In genomic region chr1:151197863-151198253, GRCh38 we compare ENCODE assay signal across 8 cellular contexts. TPM values are rescaled to one million over a fixed set of nuclear protein-coding genes. Genes with fewer than 3 reads are reported as not detected.
DNase-seq lines count a peak whose midpoint lies in the region; ATAC-seq, FAIRE-seq and TF ChIP-seq lines count a peak whose summit lies in the region.

No MANE protein-coding gene starts in this region.

- peaks cover 4 to 9% (median 5%) of the 10 kb centered on the region in 3 donors for H3K27me3 Mint-ChIP-seq in CD14-positive monocyte (ENCODE audit: low read depth in 3 of 3)

- no peak for DNase-seq in CD14-positive monocyte (ENCODE audit: low spot score)
- no peak for DNase-seq in brain microvascular endothelial cell
- DNase-seq in posterior vena cava (ENCODE audit: low spot score): no peak
- no peak for DNase-seq in HTR-8/SVneo (ENCODE audit: insufficient read length, low spot score)

- peaks cover 45% of the 10 kb centered on the region for H3K79me2 ChIP-seq in KMS-11 (ENCODE audit: insufficient read depth, low read depth)

- peak overlapping the region; percentile 97 to 99 for H3K4me3 Mint-ChIP-seq in CD14-positive monocyte

- intact Hi-C loops in CD14-positive monocyte (cut with micrococcal nuclease) (loop anchor here (2.0 to 10.0 kb wide), 3 partner anchors 54 to 207 kb away; partner anchors contain the start of gene PSMD4 (in 2 of the 2)), posterior vena cava (cut with DNase I) (loop anchor here (5.0 kb wide), 1 partner anchor 54 kb away; the partner anchor contains the start of gene PSMD4 (in 2 of the 2))

- ATAC-seq in HG02610 (IDR thresholded peaks at IDR 0.05; ENCODE audit: unreplicated experiment) (no peak), HG03159 (IDR thresholded peaks at IDR 0.05; ENCODE audit: unreplicated experiment) (no peak)

- no peak overlapping the region for H3K9ac ChIP-seq in KMS-11

- H3K27me3 ChIP-seq in KMS-11 (ENCODE audit: insufficient read depth, low read depth): peaks cover 15% of the 10 kb centered on the region
- H3K27me3 ChIP-seq in brain microvascular endothelial cell (replicated peaks): no peaks in the 10 kb centered on the region
- no peaks in the 10 kb centered on the region for H3K27me3 ChIP-seq in mononuclear cell (ENCODE audit: insufficient read depth, low read length)

- H3K36me3 Mint-ChIP-seq in CD14-positive monocyte: peaks cover 7 to 8% of the 10 kb centered on the region in 2 donors

- H3K36me3 ChIP-seq in KMS-11 (ENCODE audit: insufficient read depth) (peaks cover 3% of the 10 kb centered on the region; the same call in 1 of the 2 replicates), brain microvascular endothelial cell (replicated peaks) (peaks cover 8% of the 10 kb centered on the region)

- H3K4me2 ChIP-seq in KMS-11: peak overlapping the region; percentile 75

- no peak for TF ChIP-seq CTCF in CD14-positive monocyte (IDR thresholded peaks at IDR 0.05)
- TF ChIP-seq CTCF in KMS-11 (conservative IDR thresholded peaks at IDR 0.05; ENCODE audit: low read depth, low read length): no peak
- TF ChIP-seq CTCF in brain microvascular endothelial cell (IDR thresholded peaks at IDR 0.05; ENCODE audit: low read depth, low read length, missing control alignments): no peak

- no peaks in the 10 kb centered on the region for H3K9me3 Mint-ChIP-seq in CD14-positive monocyte

- no peak for FAIRE-seq in HTR-8/SVneo (lab: Jason Lieb, UNC)

- H4K20me1 ChIP-seq in KMS-11 (ENCODE audit: insufficient read depth): no peaks in the 10 kb centered on the region

- H3K9me3 ChIP-seq in mononuclear cell (ENCODE audit: low read depth, low read length): no peaks in the 10 kb centered on the region

- peak overlapping the region; percentile 100 for H3K4me3 ChIP-seq in KMS-11 (IDR thresholded peaks at IDR 0.05; ENCODE audit: insufficient read depth, low read depth, low read length)
- peak overlapping the region; percentile 99 for H3K4me3 ChIP-seq in brain microvascular endothelial cell (ENCODE audit: low read depth, low read length)
- peak overlapping the region; percentile 80 for H3K4me3 ChIP-seq in mononuclear cell (ENCODE audit: low read length)

- in situ Hi-C loops in brain microvascular endothelial cell (cut with HindIII; ENCODE audit: low pct_ligation_motif_present, low sequenced_read_pairs): no loop called here

- H3K27ac Mint-ChIP-seq in CD14-positive monocyte: peak overlapping the region; percentile 98 to 99 (median 99)

- H3K4me1 ChIP-seq in KMS-11 (ENCODE audit: low read depth, poor library complexity, severe bottlenecking) (peaks cover 42% of the 10 kb centered on the region), mononuclear cell (ENCODE audit: insufficient read depth, low read length) (peaks cover 33% of the 10 kb centered on the region)

- peaks cover 42% of the 10 kb centered on the region for H3K4me1 Mint-ChIP-seq in CD14-positive monocyte

- peak overlapping the region; percentile 53 for H2AFZ ChIP-seq in KMS-11 (ENCODE audit: low read depth)

- H3K27ac ChIP-seq in KMS-11 (peak overlapping the region; percentile 69; the same call in 1 of the 2 replicates), brain microvascular endothelial cell (peak overlapping the region; percentile 80)

RNA-seq across cellular contexts. Expression of gene PIP5K1A, which starts 0.5 kb away (rescaled TPM):
- 10 to 100 TPM; 10.8 to 11.7 TPM for polyA plus RNA-seq in CD14-positive monocyte
- total RNA-seq in mononuclear cell: 46.7 TPM
- 10 to 100 TPM; 39.1 to 41.9 TPM for total RNA-seq in posterior vena cava

RNA-seq across cellular contexts. Expression of gene VPS72, which starts 7.9 kb away (rescaled TPM):
- polyA plus RNA-seq in CD14-positive monocyte: 10 to 100 TPM; 37.7 to 43.3 TPM
- 9.9 TPM for total RNA-seq in mononuclear cell
- total RNA-seq in posterior vena cava: 10 to 100 TPM; 28.4 to 38.5 TPM

RNA-seq across cellular contexts. Expression of gene TMOD4, which starts 22.1 kb away (rescaled TPM):
- polyA plus RNA-seq in CD14-positive monocyte: not detected
- not detected for total RNA-seq in mononuclear cell
- under 1 TPM in 1 of 2 donors, not detected in 1; 0.88 TPM for total RNA-seq in posterior vena cava

RNA-seq across cellular contexts. Expression of gene SCNM1, which starts 31.9 kb away (rescaled TPM):
- polyA plus RNA-seq in CD14-positive monocyte: 100 to 1,000 TPM; 103 to 110 TPM
- total RNA-seq in mononuclear cell (41.6 TPM), posterior vena cava (10 to 100 TPM; 26.5 to 27.0 TPM)

RNA-seq across cellular contexts. Expression of gene LYSMD1, which starts 32.2 kb away (rescaled TPM):
- under 1 TPM in 1 of 2 donors, not detected in 1; 0.24 TPM for polyA plus RNA-seq in CD14-positive monocyte
- total RNA-seq in mononuclear cell (1.3 TPM), posterior vena cava (1 to 10 TPM; 6.6 to 7.0 TPM)
